In genomic region chr11:84292955-84293354, GRCh38 we compare ENCODE assay signal across 30 cellular contexts.
"Had no signal": no experiment of that assay in that cellular context is flagged by ENCODE, and none has a peak within 500 bp of the region (broad histone marks: within the 10 kb centered on the region; RNA-seq: fewer than 3 reads in every experiment).

No MANE protein-coding gene starts in this region.

- ATAC-seq: natural killer cell; psoas muscle; right cardiac atrium; right lobe of liver; stimulated activated memory B cell treated with anti-CD40 and anti-IgM and Interleukin-4, amounts not matched to agents 10 μg/mL and 1 μg/mL and 100 μg/mL, for 72 hours; stimulated activated naive CD8-positive, alpha-beta T cell treated with anti-CD3 and anti-CD28 coated beads, Interleukin-15, amount 100 ng/mL, for 72 hours; stimulated activated naive CD8-positive, alpha-beta T cell treated with anti-CD3 and anti-CD28 coated beads, Interleukin-15, Interleukin-2, amounts not matched to agents 100 U/mL and 50 U/mL, for 24 hours; upper lobe of right lung had no signal

- FAIRE-seq: small intestine had no signal

- H3K27ac Mint-ChIP-seq: natural killer cell; nephron; neural progenitor cell; progenitor cell of endocrine pancreas; stimulated activated memory B cell treated with anti-CD40 and anti-IgM and Interleukin-4, amounts not matched to agents 10 μg/mL and 1 μg/mL and 100 μg/mL, for 72 hours; stimulated activated naive CD8-positive, alpha-beta T cell treated with anti-CD3 and anti-CD28 coated beads, Interleukin-15, amount 100 ng/mL, for 72 hours; type B pancreatic cell had no signal

- H3K36me3 ChIP-seq: neural progenitor cell, ovary, right lobe of liver, sigmoid colon, spleen, suprapubic skin, tibial artery, transverse colon, upper lobe of right lung, uterus had no signal

- H3K9me3 ChIP-seq: ovary, psoas muscle, right lobe of liver, sigmoid colon, spleen, suprapubic skin, testis, tibial artery, transverse colon, upper lobe of right lung, uterus had no signal

- DNase-seq: natural killer cell; occipital lobe; ovary; psoas muscle; right cardiac atrium; right lobe of liver; sigmoid colon; small intestine; spleen; stimulated activated CD4-positive, alpha-beta T cell treated with anti-CD3 and anti-CD28 coated beads, Interleukin-12 subunit alpha, Interleukin-12 subunit beta, amount 100 ng/mL, for 4 hours; stimulated activated CD4-positive, alpha-beta T cell treated with anti-CD3 and anti-CD28 coated beads, Interleukin-1b, Interleukin-23, amount 100 ng/mL, for 48 hours; stimulated activated CD4-positive, alpha-beta T cell treated with anti-CD3 and anti-CD28 coated beads, Interleukin-4, amount 100 ng/mL, for 1 hour; stimulated activated CD4-positive, alpha-beta T cell treated with anti-CD3 and anti-CD28 coated beads, Interleukin-4, amount 100 ng/mL, for 4 hours; stimulated activated CD8-positive, alpha-beta memory T cell treated with anti-CD3 and anti-CD28 coated beads, Interleukin-4, amount 100 ng/mL, for 48 hours; stimulated activated naive CD4-positive, alpha-beta T cell; stimulated activated naive CD8-positive, alpha-beta T cell treated with anti-CD3 and anti-CD28 coated beads, Interleukin-15, amount 100 ng/mL, for 72 hours; stimulated activated naive CD8-positive, alpha-beta T cell treated with anti-CD3 and anti-CD28 coated beads, Interleukin-15, Interleukin-2, amounts not matched to agents 100 U/mL and 50 U/mL, for 24 hours; substantia nigra; testis; tibial artery; transverse colon; upper lobe of right lung; uterus had no signal

- H3K4me1 Mint-ChIP-seq: natural killer cell; nephron; neural progenitor cell; stimulated activated memory B cell treated with anti-CD40 and anti-IgM and Interleukin-4, amounts not matched to agents 10 μg/mL and 1 μg/mL and 100 μg/mL, for 72 hours; stimulated activated naive CD8-positive, alpha-beta T cell treated with anti-CD3 and anti-CD28 coated beads, Interleukin-15, amount 100 ng/mL, for 72 hours had no signal

- H2AFZ ChIP-seq: neural progenitor cell, parathyroid adenoma had no signal

- H3K9me3 Mint-ChIP-seq: nephron; neural progenitor cell; stimulated activated memory B cell treated with anti-CD40 and anti-IgM and Interleukin-4, amounts not matched to agents 10 μg/mL and 1 μg/mL and 100 μg/mL, for 72 hours; type B pancreatic cell had no signal

- H3K36me3 Mint-ChIP-seq: natural killer cell; neural progenitor cell; stimulated activated memory B cell treated with anti-CD40 and anti-IgM and Interleukin-4, amounts not matched to agents 10 μg/mL and 1 μg/mL and 100 μg/mL, for 72 hours; type B pancreatic cell had no signal

- H3K79me2 ChIP-seq: parathyroid adenoma had no signal

- H3K4me3 ChIP-seq: neural progenitor cell, ovary, psoas muscle, right lobe of liver, sigmoid colon, spleen, suprapubic skin, testis, tibial artery, transverse colon, upper lobe of right lung, uterus had no signal

- H3K9ac ChIP-seq: neural progenitor cell, parathyroid adenoma had no signal

- H3K4me1 ChIP-seq: neural progenitor cell, parathyroid adenoma, psoas muscle, right lobe of liver, sigmoid colon, spleen, suprapubic skin, testis, tibial artery, transverse colon, upper lobe of right lung, uterus had no signal

- H3K27me3 ChIP-seq: neural progenitor cell, ovary, right lobe of liver, sigmoid colon, spleen, suprapubic skin, testis, tibial artery, transverse colon, upper lobe of right lung, uterus had no signal

- H3K4me3 Mint-ChIP-seq: natural killer cell; nephron; neural progenitor cell; stimulated activated memory B cell treated with anti-CD40 and anti-IgM and Interleukin-4, amounts not matched to agents 10 μg/mL and 1 μg/mL and 100 μg/mL, for 72 hours; stimulated activated naive CD8-positive, alpha-beta T cell treated with anti-CD3 and anti-CD28 coated beads, Interleukin-15, amount 100 ng/mL, for 72 hours; type B pancreatic cell had no signal

- H3K27ac ChIP-seq: neural progenitor cell, ovary, parathyroid adenoma, psoas muscle, right lobe of liver, sigmoid colon, spleen, suprapubic skin, testis, tibial artery, transverse colon, upper lobe of right lung, uterus had no signal

- H3K4me2 ChIP-seq: neural progenitor cell had no signal

- H3K27me3 Mint-ChIP-seq: progenitor cell of endocrine pancreas; stimulated activated memory B cell treated with anti-CD40 and anti-IgM and Interleukin-4, amounts not matched to agents 10 μg/mL and 1 μg/mL and 100 μg/mL, for 72 hours; stimulated activated naive CD8-positive, alpha-beta T cell treated with anti-CD3 and anti-CD28 coated beads, Interleukin-15, amount 100 ng/mL, for 72 hours had no signal
